19 cellular contexts compared by ENCODE assay signal in genomic region chr2:171393487-171393886, GRCh38. TPM values are rescaled to one million over a fixed set of nuclear protein-coding genes. Genes with fewer than 3 reads are reported as not detected.
DNase-seq lines count a peak whose midpoint lies in the region; ATAC-seq, FAIRE-seq and TF ChIP-seq lines count a peak whose summit lies in the region.
"Had no signal": no experiment of that assay in that cellular context is flagged by ENCODE, and none has a peak within 500 bp of the region (broad histone marks: within the 10 kb centered on the region; RNA-seq: fewer than 3 reads in every experiment).

No MANE protein-coding gene starts in this region.

- peaks cover 35% of the 10 kb centered on the region for H3K4me1 Mint-ChIP-seq in activated CD4-positive, alpha-beta T cell treated with anti-CD3 and anti-CD28 coated beads for 36 hours
- H3K4me1 Mint-ChIP-seq in activated naive CD8-positive, alpha-beta T cell treated with anti-CD3 and anti-CD28 coated beads for 36 hours: peaks cover 13% of the 10 kb centered on the region

- peaks cover 21% of the 10 kb centered on the region for H3K36me3 Mint-ChIP-seq in activated CD4-positive, alpha-beta T cell treated with anti-CD3 and anti-CD28 coated beads for 36 hours (ENCODE audit: low read depth)
- peaks cover 26% of the 10 kb centered on the region for H3K36me3 Mint-ChIP-seq in activated naive CD8-positive, alpha-beta T cell treated with anti-CD3 and anti-CD28 coated beads for 36 hours

- H3K4me2 ChIP-seq in OCI-LY1 (ENCODE audit: low read length): no peak overlapping the region
- H3K4me2 ChIP-seq: KMS-11 had no signal

- DNase-seq in DMS79 (lab: John Stamatoyannopoulos, UW) (peak; percentile 26), GM19239 (ENCODE audit: insufficient read length, low spot score) (no peak), omental fat pad (ENCODE audit: low spot score) (no peak)
- no peak for DNase-seq in activated CD4-positive, alpha-beta T cell treated with anti-CD3 and anti-CD28 coated beads for 36 hours
- no peak for DNase-seq in activated naive CD8-positive, alpha-beta T cell treated with anti-CD3 and anti-CD28 coated beads for 36 hours
- DNase-seq: CD8-positive, alpha-beta T cell; COR-L47; DMS153; GM23248; H7 had no signal

- CTCF ChIA-PET in activated CD4-positive, alpha-beta T cell treated with anti-CD3 and anti-CD28 coated beads for 36 hours (lab: Charles Lee): interaction anchor here (0.7 to 1.1 kb wide), 2 partner anchors 14 to 238 kb away, joined by 3 read pairs; no protein-coding TSS in a partner anchor

- H3K4me1 ChIP-seq in OCI-LY1 (ENCODE audit: insufficient read depth, low read length, severe bottlenecking): peaks cover 34% of the 10 kb centered on the region

- no peaks in the 10 kb centered on the region for H3K27me3 ChIP-seq in OCI-LY1 (ENCODE audit: insufficient read depth, low read length)

- H3K9me3 ChIP-seq in OCI-LY1 (ENCODE audit: low read length): no peaks in the 10 kb centered on the region

- peak; percentile 63 for FAIRE-seq in GM19239 (lab: Jason Lieb, UNC)
- FAIRE-seq in islet of Langerhans (lab: Jason Lieb, UNC): peak; percentile 86
- FAIRE-seq: D721Med, HepG2, HTR-8/SVneo had no signal

- peak overlapping the region; percentile 13 for H3K27ac ChIP-seq in OCI-LY1 (ENCODE audit: low read depth, low read length, poor library complexity, severe bottlenecking)
- H3K27ac ChIP-seq: 22Rv1, GM23248, KMS-11 had no signal

- no peaks in the 10 kb centered on the region for H3K36me3 ChIP-seq in OCI-LY1 (ENCODE audit: insufficient read depth, low read length)

- H4K20me1 ChIP-seq in OCI-LY1 (ENCODE audit: insufficient read depth, low read length): no peaks in the 10 kb centered on the region

- POLR2A ChIA-PET in activated CD4-positive, alpha-beta T cell treated with anti-CD3 and anti-CD28 coated beads for 36 hours (lab: Charles Lee): interaction anchor here (0.6 kb wide), 1 partner anchor 25 kb away, joined by 3 read pairs; no protein-coding TSS in a partner anchor

- no peak for ATAC-seq in activated CD4-positive, alpha-beta T cell treated with anti-CD3 and anti-CD28 coated beads for 36 hours
- no peak for ATAC-seq in HG03520 (IDR thresholded peaks at IDR 0.05; ENCODE audit: unreplicated experiment)
- ATAC-seq in omental fat pad (ENCODE audit: low FRiP score): no peak
- ATAC-seq: CD8-positive, alpha-beta T cell; HepG2 had no signal

- H3K4me3 ChIP-seq in OCI-LY1 (ENCODE audit: low read depth, low read length, poor library complexity, severe bottlenecking): no peak overlapping the region
- H3K4me3 ChIP-seq: GM23248 had no signal

- peaks cover 10% of the 10 kb centered on the region for H3F3A ChIP-seq in OCI-LY1 (ENCODE audit: insufficient read depth, low read length)

- H3K4me3 Mint-ChIP-seq in activated CD4-positive, alpha-beta T cell treated with anti-CD3 and anti-CD28 coated beads for 36 hours: no peak overlapping the region
- no peak overlapping the region for H3K4me3 Mint-ChIP-seq in activated naive CD8-positive, alpha-beta T cell treated with anti-CD3 and anti-CD28 coated beads for 36 hours
- H3K4me3 Mint-ChIP-seq: CD14-positive monocyte; CD8-positive, alpha-beta T cell had no signal

- no peaks in the 10 kb centered on the region for H3K27me3 Mint-ChIP-seq in activated CD4-positive, alpha-beta T cell treated with anti-CD3 and anti-CD28 coated beads for 36 hours
- H3K27me3 Mint-ChIP-seq in activated naive CD8-positive, alpha-beta T cell treated with anti-CD3 and anti-CD28 coated beads for 36 hours: no peaks in the 10 kb centered on the region

- intact Hi-C loops in activated CD4-positive, alpha-beta T cell treated with anti-CD3 and anti-CD28 coated beads for 36 hours (cut with DNase I, micrococcal nuclease): no loop called here

- 0 out of 2 replicates have a peak, but pooled peaks cover 4% of the 10 kb centered on the region for H3K79me2 ChIP-seq in OCI-LY1 (ENCODE audit: insufficient read depth, low read length)

- no peak overlapping the region for H3K9ac ChIP-seq in OCI-LY1 (ENCODE audit: low read length)
- H3K9ac ChIP-seq: GM23248, KMS-11 had no signal

- no peaks in the 10 kb centered on the region for H3K9me2 ChIP-seq in OCI-LY1 (ENCODE audit: low read depth, low read length)

- H3K27ac Mint-ChIP-seq in activated CD4-positive, alpha-beta T cell treated with anti-CD3 and anti-CD28 coated beads for 36 hours: no peak overlapping the region
- H3K27ac Mint-ChIP-seq in activated naive CD8-positive, alpha-beta T cell treated with anti-CD3 and anti-CD28 coated beads for 36 hours: no peak overlapping the region
- H3K27ac Mint-ChIP-seq: CD14-positive monocyte; CD8-positive, alpha-beta T cell had no signal

- no peak overlapping the region for H2AFZ ChIP-seq in OCI-LY1 (ENCODE audit: low read length)
- H2AFZ ChIP-seq: GM23248 had no signal

- TF ChIP-seq CTCF in OCI-LY1 (IDR thresholded peaks at IDR 0.05; ENCODE audit: low read length): no peak
- TF ChIP-seq CTCF in omental fat pad (IDR thresholded peaks at IDR 0.05): no peak

- H3K9me3 Mint-ChIP-seq in activated CD4-positive, alpha-beta T cell treated with anti-CD3 and anti-CD28 coated beads for 36 hours (ENCODE audit: low read depth): peaks cover 3% of the 10 kb centered on the region
- H3K9me3 Mint-ChIP-seq in activated naive CD8-positive, alpha-beta T cell treated with anti-CD3 and anti-CD28 coated beads for 36 hours: peaks cover 6% of the 10 kb centered on the region
- H3K9me3 Mint-ChIP-seq: CD8-positive, alpha-beta T cell had no signal

RNA-seq across cellular contexts. Expression of gene METTL8, which starts 40.3 kb away (rescaled TPM):
- total RNA-seq in activated CD4-positive, alpha-beta T cell treated with anti-CD3 and anti-CD28 coated beads for 36 hours: 10 to 100 TPM; 39.5 to 47.9 TPM
- 10 to 100 TPM; 10.7 to 25.0 (median 19.0) TPM for total RNA-seq in omental fat pad
- total RNA-seq in activated naive CD8-positive, alpha-beta T cell treated with anti-CD3 and anti-CD28 coated beads for 36 hours: 10 to 100 TPM; 49.4 to 52.7 TPM

RNA-seq across cellular contexts. Expression of gene DCAF17, which starts 40.5 kb away (rescaled TPM):
- total RNA-seq in activated CD4-positive, alpha-beta T cell treated with anti-CD3 and anti-CD28 coated beads for 36 hours: 10 to 100 TPM; 18.3 TPM
- total RNA-seq in omental fat pad: 10 to 100 TPM in 3 of 4 donors, 1 to 10 TPM in 1; 9.9 to 25.7 (median 15.1) TPM
- total RNA-seq in activated naive CD8-positive, alpha-beta T cell treated with anti-CD3 and anti-CD28 coated beads for 36 hours: 10 to 100 TPM; 18.8 to 18.9 TPM
